8 cellular contexts compared by ENCODE assay signal in genomic region chr20:25195962-25196700, GRCh38. TPM values are rescaled to one million over a fixed set of nuclear protein-coding genes. Genes with fewer than 3 reads are reported as not detected.
DNase-seq lines count a peak whose midpoint lies in the region; ATAC-seq and TF ChIP-seq lines count a peak whose summit lies in the region.

No MANE protein-coding gene starts in this region.

- TF ChIP-seq POLR2A in transverse colon (IDR thresholded peaks at IDR 0.05): peak; percentile 61

- H3K4me3 ChIP-seq in BJ (ENCODE audit: low read depth, low read length) (peak overlapping the region; percentile 94), ectodermal cell (ENCODE audit: insufficient read depth, low read depth, low read length) (peak overlapping the region; percentile 80), mononuclear cell (ENCODE audit: low read length) (peak overlapping the region; percentile 70), transverse colon (peak overlapping the region; percentile 64 to 98 (median 80))

- 1% methylated on average over 34 of the region's 34 CpGs for WGBS in ectodermal cell, 2 experiments
- WGBS in transverse colon (ENCODE audit: low coverage in 1 of 2), 2 donors: 0 to 2% methylated on average over 2 to 34 of the region's 34 CpGs

- CTCF ChIA-PET in BJ (lab: Yijun Ruan, JAX): interaction anchor here (0.9 to 3.4 kb wide), 5 partner anchors 7 to 204 kb away, joined by 3 to 10 read pairs (median 4); no protein-coding TSS in a partner anchor

- intact Hi-C loops in transverse colon (cut with DNase I; ENCODE audit: low total_unique reads): no loop called here

- no peak for TF ChIP-seq EP300 in transverse colon (IDR thresholded peaks at IDR 0.05; ENCODE audit: low read depth)

- POLR2A ChIA-PET in BJ (lab: Charles Lee): interaction anchor here (0.8 kb wide), 1 partner anchor 18 kb away, joined by 3 read pairs; no protein-coding TSS in a partner anchor

- H3K27ac ChIP-seq in ectodermal cell (ENCODE audit: insufficient read depth, low read depth, low read length, poor library complexity, severe bottlenecking) (no peak overlapping the region), transverse colon (peak overlapping the region; percentile 84 to 94 (median 91))

- H3K4me1 ChIP-seq in ectodermal cell (ENCODE audit: control insufficient read depth, insufficient read depth, low read length) (peaks cover 16% of the 10 kb centered on the region), mononuclear cell (ENCODE audit: insufficient read depth, low read length) (peaks cover 25% of the 10 kb centered on the region), transverse colon (peaks cover 25 to 50% (median 35%) of the 10 kb centered on the region in 4 donors)

- TF ChIP-seq CTCF in BJ (IDR thresholded peaks at IDR 0.05; ENCODE audit: insufficient read depth, low read depth, low read length) (no peak), transverse colon (IDR thresholded peaks at IDR 0.05) (no peak)

- peak; percentile 8 for ATAC-seq in GM19025 (IDR thresholded peaks at IDR 0.05; ENCODE audit: low read depth, unreplicated experiment)
- ATAC-seq in HG03469 (IDR thresholded peaks at IDR 0.05; ENCODE audit: unreplicated experiment): peak; percentile 16

- in situ Hi-C loops in transverse colon (cut with MboI; ENCODE audit: low pct_ligation_motif_present in 1 of 4, low pct_unique_long_range_greater_than_20kb in 1 of 4, low sequenced_read_pairs in 3 of 4): loop anchor here in 2 of 4 donors (10.0 to 25.0 kb wide), 4 partner anchors 91 to 209 kb away; partner anchors contain the start of genes APMAP (in 2 of the 2) and GINS1 (in 1 of the 2)

- H3K36me3 ChIP-seq in BJ (ENCODE audit: control insufficient read depth, insufficient read depth, low read length) (no peaks in the 10 kb centered on the region), ectodermal cell (ENCODE audit: control insufficient read depth, insufficient read depth, low read length) (no peaks in the 10 kb centered on the region), transverse colon (no peaks in the 10 kb centered on the region)

- no peak for DNase-seq in BJ (ENCODE audit: low read depth)
- peak; percentile 20 for DNase-seq in T follicular helper cell (ENCODE audit: low read depth)
- peak; percentile 87 for DNase-seq in transverse colon
- no peak for DNase-seq in OCI-M2 (lab: John Stamatoyannopoulos, UW; ENCODE audit: unreplicated experiment)

- H3K27me3 ChIP-seq in BJ (ENCODE audit: control insufficient read depth, insufficient read depth, low read length): peaks cover 5% of the 10 kb centered on the region
- peaks cover 4% of the 10 kb centered on the region for H3K27me3 ChIP-seq in ectodermal cell (ENCODE audit: control insufficient read depth, insufficient read depth, low read length, poor library complexity, severe bottlenecking)
- no peaks in the 10 kb centered on the region for H3K27me3 ChIP-seq in mononuclear cell (ENCODE audit: insufficient read depth, low read length)
- no peaks in the 10 kb centered on the region for H3K27me3 ChIP-seq in transverse colon

- H3K9me3 ChIP-seq in ectodermal cell (ENCODE audit: control insufficient read depth, low read length) (no peaks in the 10 kb centered on the region), mononuclear cell (ENCODE audit: low read depth, low read length) (no peaks in the 10 kb centered on the region), transverse colon (no peaks in the 10 kb centered on the region)

RNA-seq across cellular contexts. Expression of gene ENTPD6, which starts 0.6 kb away (rescaled TPM):
- 53.1 and 70.8 TPM in 2 replicates for polyA plus RNA-seq in BJ (2011; rRNA removed)
- 26.9 and 39.2 TPM in 2 replicates for polyA minus RNA-seq in BJ (2011; rRNA and poly(A)+ RNA removed)
- polyA plus RNA-seq in ectodermal cell (2013, experiment 1 of 4): 54.5 TPM
- 63.7 TPM for polyA plus RNA-seq in ectodermal cell (2013, experiment 2 of 4)
- 42.9 TPM for polyA plus RNA-seq in ectodermal cell (2013, experiment 3 of 4)
- polyA plus RNA-seq in ectodermal cell (2013, experiment 4 of 4): 45.0 TPM
- total RNA-seq in mononuclear cell (30.6 TPM), transverse colon (100 to 1,000 TPM; 163 to 261 (median 224) TPM)

RNA-seq across cellular contexts. Expression of gene PYGB, which starts 51.8 kb away (rescaled TPM):
- polyA plus RNA-seq in BJ (2011; rRNA removed): 45.9 and 68.8 TPM in 2 replicates
- polyA minus RNA-seq in BJ (2011; rRNA and poly(A)+ RNA removed): 65.7 and 82.5 TPM in 2 replicates
- 54.4 TPM for polyA plus RNA-seq in ectodermal cell (2013, experiment 1 of 4)
- polyA plus RNA-seq in ectodermal cell (2013, experiment 2 of 4): 59.8 TPM
- polyA plus RNA-seq in ectodermal cell (2013, experiment 3 of 4): 35.7 TPM
- 40.4 TPM for polyA plus RNA-seq in ectodermal cell (2013, experiment 4 of 4)
- total RNA-seq in mononuclear cell: 24.8 TPM
- total RNA-seq in transverse colon: 100 to 1,000 TPM; 195 to 554 (median 359) TPM

Comparison
In these comparisons a context has a peak if more than half of its experiments do, and no peak if none do; other contexts are left out.
1. DNase-seq: peak in T follicular helper cell (single experiment) and transverse colon (single experiment); none in BJ (single experiment) and OCI-M2 (single experiment).
2. Peak in every context shown above with its lines, with median percentiles within 50 percentile points of each other: H3K4me3 ChIP-seq.